Comparison of ENCODE assay signal across 7 cellular contexts in the genomic region with DNA sequence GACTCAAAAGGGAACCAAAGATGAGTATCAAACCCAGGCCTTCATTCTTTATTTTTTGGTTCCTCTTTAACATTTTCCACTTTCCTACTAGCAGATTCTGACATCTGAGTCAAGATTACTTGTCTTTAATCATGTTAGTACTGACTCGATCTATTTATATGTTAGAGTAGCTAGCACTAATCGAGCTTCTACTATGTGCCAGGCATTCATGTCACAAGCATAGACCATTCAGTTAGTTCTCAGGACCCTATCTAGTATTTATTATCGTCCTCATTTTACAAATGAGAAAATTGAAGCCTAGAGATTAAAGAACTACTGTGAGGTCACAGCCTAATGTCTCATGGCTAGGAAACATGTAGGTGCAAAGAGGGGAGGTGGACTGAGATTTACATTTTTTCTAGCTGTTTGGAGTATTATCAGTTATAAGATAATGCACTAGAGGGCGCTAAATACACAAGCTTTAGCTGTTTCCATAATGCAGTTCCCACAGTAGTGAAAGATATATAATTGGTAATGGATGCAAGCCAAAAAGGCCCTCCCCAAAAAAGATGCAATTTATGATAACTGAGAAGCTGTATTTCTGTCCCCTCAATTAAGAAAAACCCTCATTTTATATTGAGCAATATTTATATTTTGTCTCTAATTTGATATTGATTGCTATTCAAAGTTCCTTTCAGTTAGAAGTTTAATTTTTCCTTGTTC. TPM values are rescaled to one million over a fixed set of nuclear protein-coding genes. Genes with fewer than 3 reads are reported as not detected.
DNase-seq lines count a peak whose midpoint lies in the region; ATAC-seq, FAIRE-seq and TF ChIP-seq lines count a peak whose summit lies in the region.

No MANE protein-coding gene starts in this region.

- no peaks in the 10 kb centered on the region for H3K9me3 Mint-ChIP-seq in dendritic cell treated with granulocyte-macrophage colony-stimulating factor and Interleukin-4, amounts not matched to agents 40 ng/mL and 50 ng/mL, for 4 days
- no peaks in the 10 kb centered on the region for H3K9me3 Mint-ChIP-seq in naive thymus-derived CD8-positive, alpha-beta T cell

- H3K27me3 Mint-ChIP-seq in dendritic cell treated with granulocyte-macrophage colony-stimulating factor and Interleukin-4, amounts not matched to agents 40 ng/mL and 50 ng/mL, for 4 days = no peaks in the 10 kb centered on the region
- H3K27me3 Mint-ChIP-seq in naive thymus-derived CD8-positive, alpha-beta T cell = peaks cover 0 to 1% (median 0%) of the 10 kb centered on the region in 5 donors

- intact Hi-C loops in dendritic cell treated with granulocyte-macrophage colony-stimulating factor and Interleukin-4, amounts not matched to agents 40 ng/mL and 50 ng/mL, for 4 days (cut with micrococcal nuclease) = loop anchor here (1.0 to 5.0 kb wide), 6 partner anchors 20 to 99 kb away; no protein-coding TSS in a partner anchor

- peak; percentile 71 for TF ChIP-seq CTCF in LNCAP (IDR thresholded peaks at IDR 0.05)

- DNase-seq in ELR (ENCODE audit: low read depth) (peak; percentile 84), RCC 7860 (ENCODE audit: low spot score) (peak; percentile 66)
- DNase-seq in naive thymus-derived CD8-positive, alpha-beta T cell = peak in 5 of 10 donors; percentile 7 to 80 (median 74)
- DNase-seq in activated effector memory CD4-positive, alpha-beta T cell treated with anti-CD3 and anti-CD28 coated beads, Interleukin-2, amount 50 U/mL, for 16 hours = no peak

- POLR2A ChIA-PET in naive thymus-derived CD8-positive, alpha-beta T cell (lab: Charles Lee) = interaction anchor here (0.6 to 11.7 kb wide), 7 partner anchors 12 to 81 kb away, joined by 3 to 500 read pairs (median 3); partner anchors contain the start of gene KMT2E

- peak overlapping the region; percentile 39 for H3K4me3 Mint-ChIP-seq in dendritic cell treated with granulocyte-macrophage colony-stimulating factor and Interleukin-4, amounts not matched to agents 40 ng/mL and 50 ng/mL, for 4 days
- H3K4me3 Mint-ChIP-seq in naive thymus-derived CD8-positive, alpha-beta T cell = no peak overlapping the region

- H3K4me1 Mint-ChIP-seq in dendritic cell treated with granulocyte-macrophage colony-stimulating factor and Interleukin-4, amounts not matched to agents 40 ng/mL and 50 ng/mL, for 4 days (ENCODE audit: low read depth) = peaks cover 63% of the 10 kb centered on the region
- peaks cover 10 to 56% (median 37%) of the 10 kb centered on the region in 4 donors for H3K4me1 Mint-ChIP-seq in naive thymus-derived CD8-positive, alpha-beta T cell

- peak overlapping the region; percentile 80 for H3K27ac Mint-ChIP-seq in dendritic cell treated with granulocyte-macrophage colony-stimulating factor and Interleukin-4, amounts not matched to agents 40 ng/mL and 50 ng/mL, for 4 days
- H3K27ac Mint-ChIP-seq in naive thymus-derived CD8-positive, alpha-beta T cell = peak overlapping the region in 6 of 10 donors; percentile 52 to 100 (median 74)

- H3K36me3 Mint-ChIP-seq in dendritic cell treated with granulocyte-macrophage colony-stimulating factor and Interleukin-4, amounts not matched to agents 40 ng/mL and 50 ng/mL, for 4 days (ENCODE audit: low read depth) = peaks cover 19% of the 10 kb centered on the region
- H3K36me3 Mint-ChIP-seq in naive thymus-derived CD8-positive, alpha-beta T cell = no peaks in the 10 kb centered on the region

- peak; percentile 76 for FAIRE-seq in RCC 7860 (lab: Jason Lieb, UNC)

- no peak for ATAC-seq in naive thymus-derived CD8-positive, alpha-beta T cell
- no peak for ATAC-seq in GM21423 (IDR thresholded peaks at IDR 0.05; ENCODE audit: unreplicated experiment)

RNA-seq across cellular contexts. Expression of gene KMT2E, which starts 32.9 kb away (rescaled TPM):
- total RNA-seq in naive thymus-derived CD8-positive, alpha-beta T cell = 100 to 1,000 TPM; 186 to 188 TPM
- 100 to 1,000 TPM; 119 to 193 (median 140) TPM for polyA plus RNA-seq in naive thymus-derived CD8-positive, alpha-beta T cell
